Comparison of ENCODE assay signal across 20 cellular contexts in genomic region chr9:14419302-14419937, GRCh38.
DNase-seq lines count a peak whose midpoint lies in the region; ATAC-seq and TF ChIP-seq lines count a peak whose summit lies in the region.
"Had no signal": no experiment of that assay in that cellular context is flagged by ENCODE, and none has a peak within 500 bp of the region (broad histone marks: within the 10 kb centered on the region; RNA-seq: fewer than 3 reads in every experiment).

No MANE protein-coding gene starts in this region.

- H3K4me3 Mint-ChIP-seq in WTC11, result no peak overlapping the region
- H3K4me3 Mint-ChIP-seq in endodermal cell, result no peak overlapping the region
- H3K4me3 Mint-ChIP-seq in nephron, result peak overlapping the region; percentile 32 to 82 (median 58)
- H3K4me3 Mint-ChIP-seq: activated CD4-positive, alpha-beta memory T cell treated with anti-CD3 and anti-CD28 coated beads, Interleukin-2, amount 10 ng/mL, durations not matched to agents 7 days and 5 days; activated naive CD4-positive, alpha-beta T cell treated with anti-CD3 and anti-CD28 coated beads for 36 hours; dendritic cell treated with granulocyte-macrophage colony-stimulating factor and Interleukin-4, amounts not matched to agents 40 ng/mL and 50 ng/mL, for 4 days; naive thymus-derived CD8-positive, alpha-beta T cell; stimulated activated naive CD8-positive, alpha-beta T cell treated with anti-CD3 and anti-CD28 coated beads, Interleukin-15, Interleukin-2, amounts not matched to agents 100 ng/mL and 50 ng/mL, for 24 hours; T-cell had no signal

- peak overlapping the region; percentile 26; the same call in 1 of the 2 replicates for H3K27ac Mint-ChIP-seq in WTC11
- no peak overlapping the region for H3K27ac Mint-ChIP-seq in endodermal cell
- peak overlapping the region; percentile 100 for H3K27ac Mint-ChIP-seq in nephron
- H3K27ac Mint-ChIP-seq: activated CD4-positive, alpha-beta memory T cell treated with anti-CD3 and anti-CD28 coated beads, Interleukin-2, amount 10 ng/mL, durations not matched to agents 7 days and 5 days; activated naive CD4-positive, alpha-beta T cell treated with anti-CD3 and anti-CD28 coated beads for 36 hours; dendritic cell treated with granulocyte-macrophage colony-stimulating factor and Interleukin-4, amounts not matched to agents 40 ng/mL and 50 ng/mL, for 4 days; naive thymus-derived CD8-positive, alpha-beta T cell; stimulated activated naive CD8-positive, alpha-beta T cell treated with anti-CD3 and anti-CD28 coated beads, Interleukin-15, Interleukin-2, amounts not matched to agents 100 ng/mL and 50 ng/mL, for 24 hours; T-cell had no signal

- POLR2A ChIA-PET in WTC11 (lab: Charles Lee), result no interaction called here

- H3K4me1 Mint-ChIP-seq in WTC11, result peaks cover 59% of the 10 kb centered on the region
- peaks cover 50% of the 10 kb centered on the region for H3K4me1 Mint-ChIP-seq in endodermal cell
- H3K4me1 Mint-ChIP-seq in nephron, result peaks cover 58% of the 10 kb centered on the region
- H3K4me1 Mint-ChIP-seq: activated CD4-positive, alpha-beta memory T cell treated with anti-CD3 and anti-CD28 coated beads, Interleukin-2, amount 10 ng/mL, durations not matched to agents 7 days and 5 days; naive thymus-derived CD8-positive, alpha-beta T cell; T-cell had no signal

- H3K27me3 ChIP-seq in endodermal cell (ENCODE audit: control insufficient read depth, insufficient read depth, low read length, poor library complexity, severe bottlenecking) (no peaks in the 10 kb centered on the region), testis (no peaks in the 10 kb centered on the region)
- H3K27me3 ChIP-seq: right atrium auricular region had no signal

- no peak for ATAC-seq in WTC11
- ATAC-seq in esophagus mucosa, result no peak
- ATAC-seq: naive thymus-derived CD8-positive, alpha-beta T cell; T-cell had no signal

- intact Hi-C loops in testis (cut with DNase I; ENCODE audit: low total_unique reads), result no loop called here

- H3K36me3 Mint-ChIP-seq in WTC11 (no peaks in the 10 kb centered on the region), endodermal cell (ENCODE audit: low read depth) (no peaks in the 10 kb centered on the region), nephron (ENCODE audit: low read depth) (peaks cover 3% of the 10 kb centered on the region)
- H3K36me3 Mint-ChIP-seq: naive thymus-derived CD8-positive, alpha-beta T cell; T-cell had no signal

- CTCF ChIA-PET in WTC11 (lab: Charles Lee), result interaction anchor here (0.8 to 1.9 kb wide), 3 partner anchors 10 to 66 kb away, joined by 3 to 8 read pairs (median 5); no protein-coding TSS in a partner anchor

- peaks cover 10% of the 10 kb centered on the region for H3K9me3 ChIP-seq in endodermal cell (ENCODE audit: control insufficient read depth, low read length)
- H3K9me3 ChIP-seq in testis, result no peaks in the 10 kb centered on the region

- H3K27me3 Mint-ChIP-seq in WTC11 (ENCODE audit: low read depth), result no peaks in the 10 kb centered on the region
- no peaks in the 10 kb centered on the region for H3K27me3 Mint-ChIP-seq in endodermal cell (ENCODE audit: insufficient read depth)
- no peaks in the 10 kb centered on the region for H3K27me3 Mint-ChIP-seq in nephron (ENCODE audit: low read depth)
- H3K27me3 Mint-ChIP-seq: activated CD4-positive, alpha-beta memory T cell treated with anti-CD3 and anti-CD28 coated beads, Interleukin-2, amount 10 ng/mL, durations not matched to agents 7 days and 5 days; stimulated activated naive CD8-positive, alpha-beta T cell treated with anti-CD3 and anti-CD28 coated beads, Interleukin-15, Interleukin-2, amounts not matched to agents 100 ng/mL and 50 ng/mL, for 24 hours; T-cell had no signal

- no peak overlapping the region for H3K9ac ChIP-seq in endodermal cell (ENCODE audit: extremely low read depth, low read length, poor library complexity, severe bottlenecking)

- H3K27ac ChIP-seq in endodermal cell (ENCODE audit: low read depth, low read length), result peak overlapping the region; percentile 1
- H3K27ac ChIP-seq in testis, result no peak overlapping the region
- H3K27ac ChIP-seq: epithelial cell of prostate, left ventricle myocardium inferior, right atrium auricular region had no signal

- H3K9me3 Mint-ChIP-seq in WTC11 (peaks cover 13% of the 10 kb centered on the region), endodermal cell (peaks cover 2% of the 10 kb centered on the region), nephron (peaks cover 3% of the 10 kb centered on the region)
- H3K9me3 Mint-ChIP-seq: activated CD4-positive, alpha-beta memory T cell treated with anti-CD3 and anti-CD28 coated beads, Interleukin-2, amount 10 ng/mL, durations not matched to agents 7 days and 5 days; activated naive CD4-positive, alpha-beta T cell treated with anti-CD3 and anti-CD28 coated beads for 36 hours; dendritic cell treated with granulocyte-macrophage colony-stimulating factor and Interleukin-4, amounts not matched to agents 40 ng/mL and 50 ng/mL, for 4 days; naive thymus-derived CD8-positive, alpha-beta T cell; stimulated activated naive CD8-positive, alpha-beta T cell treated with anti-CD3 and anti-CD28 coated beads, Interleukin-15, Interleukin-2, amounts not matched to agents 100 ng/mL and 50 ng/mL, for 24 hours; T-cell had no signal

- no peak overlapping the region for H3K4me3 ChIP-seq in endodermal cell (ENCODE audit: low read length)
- H3K4me3 ChIP-seq in testis, result peak overlapping the region; percentile 12 to 18
- H3K4me3 ChIP-seq: left ventricle myocardium inferior had no signal

- H3K4me1 ChIP-seq in endodermal cell (ENCODE audit: control insufficient read depth, insufficient read depth, low read length) (peaks cover 17% of the 10 kb centered on the region), testis (no peaks in the 10 kb centered on the region)
- H3K4me1 ChIP-seq: right atrium auricular region had no signal

- DNase-seq in WTC11 (ENCODE audit: low spot score) (no peak), endodermal cell (no peak), testis (no peak), pons (ENCODE audit: low spot score) (no peak), OCI-M2 (lab: John Stamatoyannopoulos, UW; ENCODE audit: unreplicated experiment) (no peak)
- DNase-seq in stimulated activated CD4-positive, alpha-beta T cell treated with anti-CD3 and anti-CD28 coated beads, Interleukin-1b, Interleukin-23, amount 100 ng/mL, for 48 hours, result no peak
- DNase-seq: activated CD4-positive, alpha-beta memory T cell treated with anti-CD3 and anti-CD28 coated beads, Interleukin-2, amount 10 ng/mL, durations not matched to agents 7 days and 5 days; activated naive CD4-positive, alpha-beta T cell treated with anti-CD3 and anti-CD28 coated beads for 36 hours; activated T-cell treated with anti-CD3 and anti-CD28 coated beads, Interleukin-2, amount 50 U/mL, for 1 hour; H7; left ventricle myocardium inferior; naive thymus-derived CD8-positive, alpha-beta T cell; NCI-H187 treated with DMSO at 0.1 percent for 48 hours; T-cell had no signal

- WGBS in endodermal cell (ENCODE audit: insufficient coverage in 1 of 2, insufficient read length in 1 of 2), 2 experiments, result 92 to 95% methylated on average over 9 to 13 of the region's 13 CpGs
- WGBS in testis, 2 donors, result 31 to 41% methylated on average over 13 of the region's 13 CpGs

- no peaks in the 10 kb centered on the region for H3K36me3 ChIP-seq in endodermal cell (ENCODE audit: control insufficient read depth, insufficient read depth, low read length)
- H3K36me3 ChIP-seq in testis (ENCODE audit: low read depth, missing control alignments), result no peaks in the 10 kb centered on the region
- H3K36me3 ChIP-seq: left ventricle myocardium inferior, right atrium auricular region had no signal

- TF ChIP-seq CTCF in WTC11 (IDR thresholded peaks at IDR 0.05) (no peak), endodermal cell (conservative IDR thresholded peaks at IDR 0.05) (no peak), nephron (IDR thresholded peaks at IDR 0.05; ENCODE audit: unreplicated experiment in 3 of 3) (no peak), testis (IDR thresholded peaks at IDR 0.05) (no peak)

- no peak for TF ChIP-seq POLR2A in testis (IDR thresholded peaks at IDR 0.05)

TF ChIP-seq in WTC11, 78 proteins besides CTCF, POLR2A, EP300 and RAD21 (continues in another document):
- TF ChIP-seq MYBL2 (CRISPR knock-in tag; IDR thresholded peaks at IDR 0.05), result no peak
- TF ChIP-seq ZNF317 (CRISPR knock-in tag; IDR thresholded peaks at IDR 0.05; ENCODE audit: borderline replicate concordance, low read depth), result no peak
- TF ChIP-seq E2F5 (CRISPR knock-in tag; IDR thresholded peaks at IDR 0.05), result no peak
- TF ChIP-seq ZNF416 (CRISPR knock-in tag; IDR thresholded peaks at IDR 0.05), result no peak
- no peak for TF ChIP-seq ZNF281 (CRISPR knock-in tag; IDR thresholded peaks at IDR 0.05)
- TF ChIP-seq SP1 (CRISPR knock-in tag; conservative IDR thresholded peaks at IDR 0.05), result no peak
- TF ChIP-seq ZNF232 (CRISPR knock-in tag; IDR thresholded peaks at IDR 0.05), result no peak
- TF ChIP-seq OVOL2 (CRISPR knock-in tag; IDR thresholded peaks at IDR 0.05; ENCODE audit: borderline replicate concordance), result no peak
- no peak for TF ChIP-seq ZNF263 (CRISPR knock-in tag; IDR thresholded peaks at IDR 0.05; ENCODE audit: low read depth)

Comparison
In these comparisons a context has a peak if more than half of its experiments do, and no peak if none do; other contexts are left out.
1. H3K4me3 Mint-ChIP-seq: peak in nephron (3 of 3); none in WTC11 (single experiment) and endodermal cell (single experiment).